In genomic region chr3:59052803-59053411, GRCh38 we compare ENCODE assay signal across 8 cellular contexts. TPM values are rescaled to one million over a fixed set of nuclear protein-coding genes. Genes with fewer than 3 reads are reported as not detected.
DNase-seq lines count a peak whose midpoint lies in the region; ATAC-seq and TF ChIP-seq lines count a peak whose summit lies in the region.

No MANE protein-coding gene starts in this region.

- no peaks in the 10 kb centered on the region for H3K27me3 Mint-ChIP-seq in brain
- peaks cover 8% of the 10 kb centered on the region for H3K27me3 Mint-ChIP-seq in activated CD8-positive, alpha-beta memory T cell treated with anti-CD3 and anti-CD28 coated beads, Interleukin-2, amount 10 ng/mL, durations not matched to agents 7 days and 5 days

- H3K27ac Mint-ChIP-seq in brain, result no peak overlapping the region
- H3K27ac Mint-ChIP-seq in activated CD8-positive, alpha-beta memory T cell treated with anti-CD3 and anti-CD28 coated beads, Interleukin-2, amount 10 ng/mL, durations not matched to agents 7 days and 5 days, result no peak overlapping the region

- ATAC-seq in GM19351 (IDR thresholded peaks at IDR 0.05; ENCODE audit: unreplicated experiment), result no peak
- no peak for ATAC-seq in activated CD8-positive, alpha-beta memory T cell treated with anti-CD3 and anti-CD28 coated beads, Interleukin-2, amount 10 ng/mL, durations not matched to agents 7 days and 5 days

- H3K36me3 Mint-ChIP-seq in brain, result no peaks in the 10 kb centered on the region
- H3K36me3 Mint-ChIP-seq in activated CD8-positive, alpha-beta memory T cell treated with anti-CD3 and anti-CD28 coated beads, Interleukin-2, amount 10 ng/mL, durations not matched to agents 7 days and 5 days, result no peaks in the 10 kb centered on the region

- peak; percentile 33 to 41 for TF ChIP-seq CTCF in brain (conservative IDR thresholded peaks at IDR 0.05)

- CTCF ChIA-PET in activated CD8-positive, alpha-beta memory T cell treated with anti-CD3 and anti-CD28 coated beads, Interleukin-2, amount 10 ng/mL, durations not matched to agents 7 days and 5 days (lab: Charles Lee), result interaction anchor here (1.0 to 4.0 kb wide), 11 partner anchors 9 to 413 kb away, joined by 3 to 20 read pairs (median 4); no protein-coding TSS in a partner anchor

- H3K4me3 Mint-ChIP-seq in brain, result no peak overlapping the region
- no peak overlapping the region for H3K4me3 Mint-ChIP-seq in activated CD8-positive, alpha-beta memory T cell treated with anti-CD3 and anti-CD28 coated beads, Interleukin-2, amount 10 ng/mL, durations not matched to agents 7 days and 5 days

- in situ Hi-C loops in KBM-7 (cut with MboI; ENCODE audit: low pct_unique_long_range_greater_than_20kb, low sequenced_read_pairs), result no loop called here

- H3K4me1 Mint-ChIP-seq in brain, result peaks cover 6% of the 10 kb centered on the region
- H3K4me1 Mint-ChIP-seq in activated CD8-positive, alpha-beta memory T cell treated with anti-CD3 and anti-CD28 coated beads, Interleukin-2, amount 10 ng/mL, durations not matched to agents 7 days and 5 days, result peaks cover 10% of the 10 kb centered on the region

- peak; percentile 19 for DNase-seq in NCI-H345 (lab: John Stamatoyannopoulos, UW)
- DNase-seq in NCI-H345 treated with DMSO at 0.1 percent for 48 hours (lab: John Stamatoyannopoulos, UW; ENCODE audit: unreplicated experiment), result no peak
- DNase-seq in KBM-7, result peak; percentile 12
- DNase-seq in myocyte (ENCODE audit: low read depth), result peak; percentile 50
- no peak for DNase-seq in inferior parietal cortex (ENCODE audit: extremely low spot score)
- DNase-seq in activated CD8-positive, alpha-beta memory T cell treated with anti-CD3 and anti-CD28 coated beads, Interleukin-2, amount 10 ng/mL, durations not matched to agents 7 days and 5 days, result no peak

- H3K9me3 Mint-ChIP-seq in brain, result peaks cover 0 to 7% (median 3%) of the 10 kb centered on the region in 5 experiments
- H3K9me3 Mint-ChIP-seq in activated CD8-positive, alpha-beta memory T cell treated with anti-CD3 and anti-CD28 coated beads, Interleukin-2, amount 10 ng/mL, durations not matched to agents 7 days and 5 days (ENCODE audit: low read depth), result no peaks in the 10 kb centered on the region

RNA-seq across cellular contexts. Expression of gene CFAP20DC, which starts 3.1 kb away (rescaled TPM):
- 3.1 TPM for polyA plus RNA-seq in brain (ENCODE audit: insufficient read depth, low read depth, low replicate concordance)
- 1.8 TPM in 2 replicates for total RNA-seq in myocyte
- 0.59 TPM for polyA plus RNA-seq in myocyte (2012)
- total RNA-seq in activated CD8-positive, alpha-beta memory T cell treated with anti-CD3 and anti-CD28 coated beads, Interleukin-2, amount 10 ng/mL, durations not matched to agents 7 days and 5 days, result 1 to 10 TPM; 1.0 to 1.4 TPM

Comparison
In these comparisons a context has a peak if more than half of its experiments do, and no peak if none do; other contexts are left out.
1. DNase-seq: peak in NCI-H345 (single experiment), KBM-7 (single experiment) and myocyte (single experiment); none in NCI-H345 treated with DMSO at 0.1 percent for 48 hours (single experiment), inferior parietal cortex (single experiment) and activated CD8-positive, alpha-beta memory T cell treated with anti-CD3 and anti-CD28 coated beads, Interleukin-2, amount 10 ng/mL, durations not matched to agents 7 days and 5 days (single experiment).